ENCODE assay signal across 1 cellular context in the genomic region with DNA sequence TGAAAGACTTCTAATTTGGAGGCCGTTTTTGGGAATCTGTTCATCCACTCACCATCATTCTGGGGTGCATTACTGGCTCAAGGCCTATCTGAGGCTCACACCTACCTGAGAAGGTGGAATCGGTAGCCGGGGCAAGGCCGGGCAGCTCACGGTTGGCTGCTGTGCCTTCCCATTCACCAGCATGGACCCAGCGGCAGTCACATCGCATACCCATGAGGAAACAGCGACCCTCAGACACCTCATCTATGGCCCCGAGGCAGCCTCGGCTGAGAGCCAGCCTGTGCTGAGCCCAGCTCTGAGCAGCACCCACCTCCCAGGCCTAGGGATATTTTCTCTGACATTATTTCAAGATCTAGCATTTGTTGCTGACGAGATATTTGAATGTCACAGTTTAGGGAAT.
TF ChIP-seq lines count a peak whose summit lies in the region.

No MANE protein-coding gene starts in this region.

TF ChIP-seq in WTC11, 78 proteins besides CTCF, POLR2A, EP300 and RAD21 (continued from another document):
- no peak for TF ChIP-seq PRRX2 (CRISPR knock-in tag; IDR thresholded peaks at IDR 0.05)
- no peak for TF ChIP-seq TP53 (CRISPR knock-in tag; IDR thresholded peaks at IDR 0.05)
- no peak for TF ChIP-seq SP1 (CRISPR knock-in tag; conservative IDR thresholded peaks at IDR 0.05)
- no peak for TF ChIP-seq CREM (CRISPR knock-in tag; IDR thresholded peaks at IDR 0.05)
- no peak for TF ChIP-seq MXD4 (CRISPR knock-in tag; IDR thresholded peaks at IDR 0.05; ENCODE audit: borderline replicate concordance)
- TF ChIP-seq ZNF416 (CRISPR knock-in tag; IDR thresholded peaks at IDR 0.05): no peak
